In the genomic region with DNA sequence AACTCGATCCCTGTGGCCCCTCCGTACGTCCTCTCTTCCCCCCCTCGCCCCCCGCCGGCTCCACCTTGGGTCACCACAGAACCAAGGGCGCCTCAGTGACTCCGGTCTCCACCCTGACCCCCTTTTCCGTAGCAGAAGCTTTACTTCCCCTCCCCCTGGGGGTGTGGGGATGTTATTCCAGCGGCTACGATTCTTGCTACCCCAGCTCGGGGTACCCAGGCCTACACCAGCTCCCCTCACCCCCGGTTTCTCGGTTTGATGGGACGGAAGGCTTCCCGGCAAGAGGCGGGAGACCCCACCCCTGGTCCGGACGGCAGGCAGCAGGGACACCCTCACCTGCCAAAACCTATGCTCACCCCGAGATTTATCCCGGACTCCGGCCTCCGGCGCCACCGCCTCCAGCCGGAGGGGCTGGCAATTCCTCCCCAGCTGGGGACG, we compare ENCODE assay signal across 8 cellular contexts. TPM values are rescaled to one million over a fixed set of nuclear protein-coding genes. Genes with fewer than 3 reads are reported as not detected.
A peak's percentile ranks its signal among the peaks of the same experiment; 100 is the strongest.
DNase-seq lines count a peak whose midpoint lies in the region; ATAC-seq and TF ChIP-seq lines count a peak whose summit lies in the region.

No MANE protein-coding gene starts in this region.

- POLR2A ChIA-PET in CD4-positive, alpha-beta T cell (lab: Charles Lee), result interaction anchor here (1.1 to 3.1 kb wide), 4 partner anchors 10 to 57 kb away, joined by 3 to 17 read pairs (median 4); a partner anchor contains a TSS
- POLR2A ChIA-PET in OCI-LY7 (lab: Charles Lee), result interaction anchor here (1.0 kb wide), 1 partner anchor 9 kb away, joined by 4 read pairs; no protein-coding TSS in a partner anchor

- H3K27me3 ChIP-seq in CD4-positive, alpha-beta T cell (ENCODE audit: control insufficient read depth, insufficient read depth, low read length), result no peaks in the 10 kb centered on the region
- peaks cover 3% of the 10 kb centered on the region for H3K27me3 ChIP-seq in osteoblast (ENCODE audit: insufficient read depth, low read length)

- no peaks in the 10 kb centered on the region for H3K36me3 Mint-ChIP-seq in CD4-positive, alpha-beta T cell (ENCODE audit: low read depth)

- H2AFZ ChIP-seq in OCI-LY7 (ENCODE audit: low read length), result no peak overlapping the region
- H2AFZ ChIP-seq in osteoblast (ENCODE audit: low read length), result peak overlapping the region; percentile 31

- intact Hi-C loops in CD4-positive, alpha-beta T cell (cut with DNase I, micrococcal nuclease), result no loop called here
- intact Hi-C loops in OCI-LY7 (cut with micrococcal nuclease; ENCODE audit: unreplicated experiment), result no loop called here

- DNase-seq in CD4-positive, alpha-beta T cell, result no peak
- no peak for DNase-seq in OCI-LY7 (ENCODE audit: low spot score)
- no peak for DNase-seq in epithelial cell of proximal tubule (ENCODE audit: low read depth)
- no peak for DNase-seq in osteoblast (ENCODE audit: insufficient read length, low spot score, missing footprints)
- DNase-seq in AML-193 (lab: John Stamatoyannopoulos, UW), result no peak
- no peak for DNase-seq in NCI-H2196 (lab: John Stamatoyannopoulos, UW; ENCODE audit: unreplicated experiment)
- DNase-seq in cerebellum (ENCODE audit: low spot score), result no peak

- H3K4me1 ChIP-seq in OCI-LY7 (ENCODE audit: insufficient read depth, low read length, poor library complexity, severe bottlenecking) (peaks cover 11% of the 10 kb centered on the region), osteoblast (ENCODE audit: insufficient read depth, low read length) (peaks cover 5% of the 10 kb centered on the region)

- H3K79me2 ChIP-seq in OCI-LY7 (ENCODE audit: insufficient read depth, low read depth, low read length) (no peaks in the 10 kb centered on the region), osteoblast (ENCODE audit: insufficient read depth, low read length) (no peaks in the 10 kb centered on the region)

- no peaks in the 10 kb centered on the region for H3K9me3 Mint-ChIP-seq in CD4-positive, alpha-beta T cell

- peak overlapping the region; percentile 86 for H3K4me3 Mint-ChIP-seq in CD4-positive, alpha-beta T cell

- no peaks in the 10 kb centered on the region for H3K9me2 ChIP-seq in OCI-LY7 (ENCODE audit: insufficient read depth, low read length)

- no peaks in the 10 kb centered on the region for H3K27me3 Mint-ChIP-seq in CD4-positive, alpha-beta T cell

- CTCF ChIA-PET in CD4-positive, alpha-beta T cell (lab: Charles Lee), result no interaction called here
- CTCF ChIA-PET in OCI-LY7 (lab: Charles Lee; ENCODE audit: unreplicated experiment), result no interaction called here

- peak overlapping the region; percentile 67 for H3K4me2 ChIP-seq in OCI-LY7 (ENCODE audit: low read length)
- peak overlapping the region; percentile 83 for H3K4me2 ChIP-seq in osteoblast (ENCODE audit: insufficient read depth, low read length)

- H4K20me1 ChIP-seq in OCI-LY7 (ENCODE audit: insufficient read depth, low read length) (no peaks in the 10 kb centered on the region; the same call in 1 of the 2 replicates), osteoblast (ENCODE audit: insufficient read depth, low read length) (no peaks in the 10 kb centered on the region)

- H3K4me1 Mint-ChIP-seq in CD4-positive, alpha-beta T cell (ENCODE audit: low read depth), result peaks cover 28% of the 10 kb centered on the region

- BruUV-seq in OCI-LY7 (replicated peaks; lab: Mats Ljungman, UMichigan), result no TSS peak

- H3K27ac Mint-ChIP-seq in CD4-positive, alpha-beta T cell, result peak overlapping the region; percentile 16

- H3K9me3 ChIP-seq in CD4-positive, alpha-beta T cell (ENCODE audit: control insufficient read depth, low read length), result no peaks in the 10 kb centered on the region
- no peaks in the 10 kb centered on the region for H3K9me3 ChIP-seq in OCI-LY7 (ENCODE audit: low read length)
- no peaks in the 10 kb centered on the region for H3K9me3 ChIP-seq in osteoblast (ENCODE audit: low read depth, low read length)

- no peak overlapping the region for H3K27ac ChIP-seq in CD4-positive, alpha-beta T cell (ENCODE audit: low read depth, low read length)
- H3K27ac ChIP-seq in OCI-LY7 (ENCODE audit: low read depth, low read length, poor library complexity, severe bottlenecking), result no peak overlapping the region
- H3K27ac ChIP-seq in osteoblast (ENCODE audit: low read depth, low read length), result no peak overlapping the region

- H3K4me3 ChIP-seq in OCI-LY7 (ENCODE audit: low read depth, low read length, poor library complexity, severe bottlenecking), result peak overlapping the region; percentile 59
- peak overlapping the region; percentile 55 for H3K4me3 ChIP-seq in epithelial cell of proximal tubule (ENCODE audit: low read depth, low read length)
- peak overlapping the region; percentile 73 for H3K4me3 ChIP-seq in osteoblast (ENCODE audit: insufficient read depth, low read length)

- ATAC-seq in CD4-positive, alpha-beta T cell (ENCODE audit: poor library complexity), result no peak
- no peak for ATAC-seq in HG03045 (IDR thresholded peaks at IDR 0.05; ENCODE audit: unreplicated experiment)

- no peak for TF ChIP-seq CTCF in CD4-positive, alpha-beta T cell (IDR thresholded peaks at IDR 0.05)
- TF ChIP-seq CTCF in OCI-LY7 (conservative IDR thresholded peaks at IDR 0.05; ENCODE audit: low read length) (no peak), epithelial cell of proximal tubule (conservative IDR thresholded peaks at IDR 0.05; ENCODE audit: low read depth, low read length) (no peak), osteoblast (IDR thresholded peaks at IDR 0.05; ENCODE audit: extremely low read depth, low read depth, low read length) (no peak)

- H3K36me3 ChIP-seq in OCI-LY7 (ENCODE audit: insufficient read depth, low read length), result no peaks in the 10 kb centered on the region
- no peaks in the 10 kb centered on the region for H3K36me3 ChIP-seq in osteoblast (ENCODE audit: insufficient read depth, low read length)

RNA-seq across cellular contexts. Expression of a gene that starts 0.7 kb away (rescaled TPM):
- 1 to 10 TPM; 2.6 to 3.8 TPM for total RNA-seq in CD4-positive, alpha-beta T cell
- 0.38 and 1.2 TPM in 2 replicates for total RNA-seq in OCI-LY7 (2014; rRNA removed; shearing (Covaris generic))
- total RNA-seq in OCI-LY7 (2022), result not detected in 2 replicates
- total RNA-seq in epithelial cell of proximal tubule, result 12.9 and 21.2 TPM in 2 replicates
- total RNA-seq in osteoblast, result 4.0 and 4.1 TPM in 2 replicates
- total RNA-seq in cerebellum, result 27.3 TPM

RNA-seq across cellular contexts. Expression of a gene that starts 15.2 kb away (rescaled TPM):
- 1 to 10 TPM; 7.5 to 7.9 TPM for total RNA-seq in CD4-positive, alpha-beta T cell
- total RNA-seq in OCI-LY7 (2014; rRNA removed; shearing (Covaris generic)), result 6.3 and 9.2 TPM in 2 replicates
- total RNA-seq in OCI-LY7 (2022) (12.0 and 18.0 TPM in 2 replicates), epithelial cell of proximal tubule (16.6 and 21.0 TPM in 2 replicates), osteoblast (12.7 and 18.9 TPM in 2 replicates), cerebellum (17.7 TPM)

RNA-seq across cellular contexts. Expression of a gene that starts 28.9 kb away (rescaled TPM):
- total RNA-seq in CD4-positive, alpha-beta T cell, result not detected
- total RNA-seq in OCI-LY7 (2014; rRNA removed; shearing (Covaris generic)), result not detected in 2 replicates
- total RNA-seq in OCI-LY7 (2022) (not detected in 2 replicates), epithelial cell of proximal tubule (not detected in 2 replicates), osteoblast (not detected in 2 replicates), cerebellum (not detected)

RNA-seq across cellular contexts. Expression of a gene that starts 57.2 kb away (rescaled TPM):
- total RNA-seq in CD4-positive, alpha-beta T cell, result 10 to 100 TPM; 50.1 to 54.0 TPM
- 33.0 and 34.0 TPM in 2 replicates for total RNA-seq in OCI-LY7 (2014; rRNA removed; shearing (Covaris generic))
- total RNA-seq in OCI-LY7 (2022), result 54.6 and 72.5 TPM in 2 replicates
- 35.2 and 92.7 TPM in 2 replicates for total RNA-seq in epithelial cell of proximal tubule
- total RNA-seq in osteoblast, result 79.6 and 100 TPM in 2 replicates
- total RNA-seq in cerebellum, result 43.0 TPM
